Comparison of ENCODE assay signal across 6 cellular contexts in the genomic region with DNA sequence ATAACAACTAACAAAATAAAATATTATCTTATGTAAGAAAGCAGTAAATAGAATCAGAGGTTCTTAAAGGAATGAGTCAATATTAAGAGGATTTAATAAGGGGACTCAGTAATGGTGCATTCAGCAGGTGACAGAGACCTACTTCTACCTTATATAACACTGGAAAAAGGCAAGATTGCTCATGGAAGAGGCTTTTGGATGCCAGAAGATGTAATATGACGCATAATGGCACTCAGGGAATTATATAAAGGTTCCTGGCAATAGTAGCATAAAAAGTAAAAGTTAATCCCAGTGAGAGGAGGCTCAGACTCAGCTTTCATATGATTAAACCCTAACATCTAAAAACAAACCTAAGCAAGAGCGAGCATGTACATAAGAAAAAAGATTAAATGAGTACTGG.
"Had no signal": no experiment of that assay in that cellular context is flagged by ENCODE, and none has a peak within 500 bp of the region (broad histone marks: within the 10 kb centered on the region; RNA-seq: fewer than 3 reads in every experiment).

No MANE protein-coding gene starts in this region.

- DNase-seq: GM23248, GOT3, H7, H9, HCEC 1CT, HFFc6 had no signal
